8 cellular contexts compared by ENCODE assay signal in the genomic region with DNA sequence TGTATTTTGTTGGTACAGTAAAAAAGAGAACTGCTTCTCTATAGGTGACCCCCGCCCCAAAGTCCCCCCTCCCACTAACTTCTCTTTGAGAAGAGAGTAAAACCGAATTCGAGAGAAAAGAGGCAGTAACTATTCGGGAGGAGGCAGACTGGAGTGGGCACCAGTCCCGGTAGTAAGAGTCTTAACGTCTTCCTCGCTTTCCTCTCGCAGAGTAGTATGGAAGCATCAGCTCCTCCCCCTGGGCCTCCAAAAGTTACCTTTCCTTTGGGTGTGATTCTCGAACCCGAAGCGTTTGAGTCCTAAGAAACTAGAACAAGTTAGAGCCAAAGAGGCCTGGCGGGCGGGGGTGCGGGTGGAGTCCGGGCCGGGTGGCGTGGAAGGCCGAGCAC. TPM values are rescaled to one million over a fixed set of nuclear protein-coding genes. Genes with fewer than 3 reads are reported as not detected.
DNase-seq lines count a peak whose midpoint lies in the region; ATAC-seq, FAIRE-seq and TF ChIP-seq lines count a peak whose summit lies in the region.

No MANE protein-coding gene starts in this region.

- no peaks in the 10 kb centered on the region for H3K9me3 ChIP-seq in DOHH2 (ENCODE audit: control insufficient read depth, insufficient read depth, low read length)
- no peaks in the 10 kb centered on the region for H3K9me3 ChIP-seq in mucosa of rectum (ENCODE audit: control insufficient read depth in 2 of 2, low read length in 2 of 2)

- no peak for ATAC-seq in GM18867 (IDR thresholded peaks at IDR 0.05; ENCODE audit: unreplicated experiment)

- H3K4me1 ChIP-seq in DOHH2 (ENCODE audit: control insufficient read depth, low read length), result peaks cover 29% of the 10 kb centered on the region
- peaks cover 10 to 15% of the 10 kb centered on the region in 2 donors for H3K4me1 ChIP-seq in mucosa of rectum (ENCODE audit: control insufficient read depth in 2 of 2, insufficient read depth in 2 of 2, low read length in 2 of 2)

- H3K27me3 Mint-ChIP-seq in chondrocyte (ENCODE audit: low read depth), result no peaks in the 10 kb centered on the region

- peaks cover 39% of the 10 kb centered on the region for H3K4me1 Mint-ChIP-seq in chondrocyte (ENCODE audit: low read depth)

- H3K4me2 ChIP-seq in DOHH2 (ENCODE audit: low read length), result peak overlapping the region; percentile 58

- H3K9ac ChIP-seq in mucosa of rectum (ENCODE audit: low read depth in 1 of 2, low read length in 2 of 2), result peak overlapping the region; percentile 38 to 73

- DNase-seq in Jurkat, Clone E6-1 (ENCODE audit: low read depth, low spot score), result no peak
- DNase-seq in chondrocyte (ENCODE audit: low spot score) (no peak), NCI-H1930 (lab: John Stamatoyannopoulos, UW) (no peak), D721Med (ENCODE audit: insufficient read length, low spot score) (no peak)
- DNase-seq in NK-92 treated with Interleukin-12 subunit alpha and Interleukin-12 subunit beta, amount 100 ng/mL, for 24 hours (lab: John Stamatoyannopoulos, UW), result no peak

- no peaks in the 10 kb centered on the region for H3K79me2 ChIP-seq in DOHH2 (ENCODE audit: control insufficient read depth, low read length)

- peaks cover 14% of the 10 kb centered on the region for H3F3A ChIP-seq in DOHH2 (ENCODE audit: control insufficient read depth, insufficient read depth)

- peak overlapping the region; percentile 97 for H3K27ac Mint-ChIP-seq in chondrocyte (ENCODE audit: unreplicated experiment)

- TF ChIP-seq CTCF in DOHH2 (IDR thresholded peaks at IDR 0.05; ENCODE audit: low read depth, low read length, poor library complexity, severe bottlenecking), result no peak
- TF ChIP-seq CTCF in chondrocyte (IDR thresholded peaks at IDR 0.05), result no peak
- TF ChIP-seq CTCF in D721Med (IDR thresholded peaks at IDR 0.05; ENCODE audit: insufficient read depth, missing control alignments), result no peak

- H3K27me3 ChIP-seq in DOHH2 (ENCODE audit: control insufficient read depth, low read length) (peaks cover 76% of the 10 kb centered on the region), mucosa of rectum (ENCODE audit: control insufficient read depth in 2 of 2, insufficient read depth in 2 of 2, low read length in 2 of 2) (peaks cover 21 to 41% of the 10 kb centered on the region in 2 donors)

- H3K36me3 ChIP-seq in DOHH2 (ENCODE audit: control insufficient read depth, low read length), result no peaks in the 10 kb centered on the region
- no peaks in the 10 kb centered on the region for H3K36me3 ChIP-seq in mucosa of rectum (ENCODE audit: control insufficient read depth in 2 of 2, insufficient read depth in 2 of 2, low read length in 2 of 2)

- H4K20me1 ChIP-seq in DOHH2 (ENCODE audit: control insufficient read depth, insufficient read depth, low read depth, low read length), result peaks cover 14% of the 10 kb centered on the region

- no peak for FAIRE-seq in D721Med (lab: Jason Lieb, UNC)

- no peaks in the 10 kb centered on the region for H3K9me3 Mint-ChIP-seq in chondrocyte (ENCODE audit: low read depth)

- no peaks in the 10 kb centered on the region for H3K9me2 ChIP-seq in DOHH2 (replicated peaks; ENCODE audit: control insufficient read depth, low read length)

- H3K4me3 ChIP-seq in DOHH2 (ENCODE audit: low read length), result peak overlapping the region; percentile 63
- H3K4me3 ChIP-seq in Jurkat, Clone E6-1 (ENCODE audit: low read length), result peak overlapping the region; percentile 5; the same call in 1 of the 2 replicates
- H3K4me3 ChIP-seq in mucosa of rectum (ENCODE audit: low read length in 2 of 2), result peak overlapping the region; percentile 59 to 74

- H3K36me3 Mint-ChIP-seq in chondrocyte (ENCODE audit: low read depth), result no peaks in the 10 kb centered on the region

- peak overlapping the region; percentile 88 for H3K4me3 Mint-ChIP-seq in chondrocyte (ENCODE audit: unreplicated experiment)

- H3K27ac ChIP-seq in DOHH2 (ENCODE audit: low read depth, low read length) (no peak overlapping the region), mucosa of rectum (ENCODE audit: low read depth in 2 of 2, low read length in 2 of 2) (peak overlapping the region; percentile 78 to 87)

RNA-seq across cellular contexts. Expression of gene DSE, which starts 0.4 kb away (rescaled TPM):
- 3.0 TPM for polyA plus RNA-seq in Jurkat, Clone E6-1 (2012; ENCODE audit: insufficient read depth, insufficient read length)
- 71.9 to 95.0 TPM (median 78.0 TPM) in 3 replicates for total RNA-seq in chondrocyte

Comparison
In these comparisons a context has a peak if more than half of its experiments do, and no peak if none do; other contexts are left out.
1. H3K4me3 ChIP-seq: peak in every context shown above with its lines; median percentile 66 in mucosa of rectum; 63 in DOHH2; 5 in Jurkat, Clone E6-1.